ENCODE assay signal across 29 cellular contexts in the genomic region with DNA sequence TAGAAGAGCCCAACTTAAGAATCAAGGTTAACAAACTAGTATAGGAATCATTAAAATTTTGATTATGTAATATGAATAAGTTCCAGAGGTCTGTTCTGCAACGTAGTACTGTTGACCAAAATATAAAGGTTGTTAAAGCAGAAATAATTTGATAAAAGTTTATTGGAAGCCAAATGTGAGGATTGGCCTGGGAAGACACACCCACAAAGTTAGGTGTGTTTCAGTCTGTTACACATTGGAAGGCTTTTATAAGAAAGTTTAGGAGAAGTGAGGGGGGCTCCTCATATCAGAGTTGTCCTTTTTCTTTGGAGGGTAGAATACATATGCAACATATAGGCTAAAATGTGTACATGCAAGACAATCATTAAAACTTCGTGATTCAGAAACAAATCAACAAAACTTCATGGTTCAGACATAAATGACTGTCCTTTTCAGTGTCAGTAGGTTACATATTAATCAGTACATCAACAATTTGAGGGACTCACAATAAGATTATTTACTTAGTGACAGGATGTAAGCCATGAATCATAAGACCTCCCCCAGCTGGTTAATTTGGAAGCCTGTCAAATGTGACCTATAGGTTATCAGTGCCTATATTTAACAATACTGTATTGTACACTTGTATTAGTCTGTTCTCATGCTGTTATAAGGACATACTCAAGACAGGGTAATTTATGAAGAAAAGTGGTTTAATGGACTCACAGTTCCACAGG.
DNase-seq lines count a peak whose midpoint lies in the region; ATAC-seq and TF ChIP-seq lines count a peak whose summit lies in the region.
"Had no signal": no experiment of that assay in that cellular context is flagged by ENCODE, and none has a peak within 500 bp of the region (broad histone marks: within the 10 kb centered on the region; RNA-seq: fewer than 3 reads in every experiment).

No MANE protein-coding gene starts in this region.

- H3K4me1 ChIP-seq in mucosa of descending colon (ENCODE audit: low read depth) = peaks cover 6% of the 10 kb centered on the region
- H3K4me1 ChIP-seq: esophagus squamous epithelium, Peyer's patch, vagina had no signal

- H3K27ac ChIP-seq in brain microvascular endothelial cell = no peak overlapping the region
- H3K27ac ChIP-seq: coronary artery, esophagus squamous epithelium, KMS-11, Peyer's patch, vagina had no signal

- H3K36me3 ChIP-seq in brain microvascular endothelial cell (replicated peaks) = no peaks in the 10 kb centered on the region
- no peaks in the 10 kb centered on the region for H3K36me3 ChIP-seq in mucosa of descending colon (ENCODE audit: low read depth)
- H3K36me3 ChIP-seq: esophagus squamous epithelium, Peyer's patch, vagina had no signal

- no peaks in the 10 kb centered on the region for H3K27me3 ChIP-seq in brain microvascular endothelial cell (replicated peaks)
- H3K27me3 ChIP-seq: esophagus squamous epithelium, Peyer's patch, vagina had no signal

- TF ChIP-seq CTCF in brain microvascular endothelial cell (IDR thresholded peaks at IDR 0.05; ENCODE audit: low read depth, low read length, missing control alignments) (no peak), mucosa of descending colon (IDR thresholded peaks at IDR 0.05) (no peak), WTC11 (IDR thresholded peaks at IDR 0.05) (no peak)

- intact Hi-C loops in mucosa of descending colon (cut with DNase I, micrococcal nuclease) (no loop called here), cardiac septum (cut with DNase I) (no loop called here)

- H3K27ac Mint-ChIP-seq in activated naive CD4-positive, alpha-beta T cell treated with anti-CD3 and anti-CD28 coated beads, Interleukin-2, amount 10 ng/mL, durations not matched to agents 7 days and 5 days = no peak overlapping the region
- no peak overlapping the region for H3K27ac Mint-ChIP-seq in WTC11
- H3K27ac Mint-ChIP-seq: activated B cell treated with CpG ODN at 0.5 μM for 24 hours; activated naive CD4-positive, alpha-beta T cell treated with anti-CD3 and anti-CD28 coated beads, Interleukin-2, amount 50 U/mL, for 24 hours; activated T-helper 1 cell treated with anti-CD3 and anti-CD28 coated beads, Interleukin-12 subunit alpha, Interleukin-12 subunit beta, Interleukin-2, Interleukin-4 antibody, amounts not matched to agents 30 ng/mL and 10 ng/mL and 1 ng/mL, durations not matched to agents 14 hours and 24 hours and 36 hours; B cell; CD8-positive, alpha-beta memory T cell; mesothelial cell of epicardium; naive thymus-derived CD8-positive, alpha-beta T cell; stimulated activated naive CD8-positive, alpha-beta T cell treated with anti-CD3 and anti-CD28 coated beads, Interleukin-15, amount 100 ng/mL, for 72 hours had no signal

- POLR2A ChIA-PET in WTC11 (lab: Charles Lee) = no interaction called here

- in situ Hi-C loops in brain microvascular endothelial cell (cut with HindIII; ENCODE audit: low pct_ligation_motif_present, low sequenced_read_pairs) = no loop called here

- H3K9me3 ChIP-seq in mucosa of descending colon = peaks cover 18% of the 10 kb centered on the region
- H3K9me3 ChIP-seq: vagina had no signal

- DNase-seq in COLO668 (lab: John Stamatoyannopoulos, UW; ENCODE audit: unreplicated experiment) (peak; percentile 34), brain microvascular endothelial cell (peak; percentile 55), mucosa of descending colon (peak in 1 of 3 donors; percentile 30), left lobe of liver (ENCODE audit: low spot score) (no peak), WTC11 (ENCODE audit: low spot score) (no peak), cardiac septum (ENCODE audit: low spot score) (no peak)
- no peak for DNase-seq in activated naive CD4-positive, alpha-beta T cell treated with anti-CD3 and anti-CD28 coated beads, Interleukin-2, amount 10 ng/mL, durations not matched to agents 7 days and 5 days
- DNase-seq: activated B cell treated with CpG ODN at 0.5 μM for 24 hours; activated CD4-positive, alpha-beta T cell treated with anti-CD3 and anti-CD28 coated beads, Interleukin-2, amount 50 U/mL, for 48 hours; activated CD8-positive, alpha-beta memory T cell treated with anti-CD3 and anti-CD28 coated beads, Interleukin-2, amount 50 U/mL, for 4 hours; amygdala; CD8-positive, alpha-beta memory T cell; DMS79 treated with DMSO at 0.1 percent for 48 hours; esophagus squamous epithelium; H7; naive thymus-derived CD8-positive, alpha-beta T cell; NCI-H1436 treated with DMSO at 0.1 percent for 48 hours; NCI-H524 treated with DMSO at 0.1 percent for 48 hours; nucleus accumbens; Peyer's patch; stimulated activated naive CD8-positive, alpha-beta T cell treated with anti-CD3 and anti-CD28 coated beads, Interleukin-15, amount 100 ng/mL, for 72 hours had no signal

- H3K4me3 ChIP-seq in brain microvascular endothelial cell (ENCODE audit: low read depth, low read length) = no peak overlapping the region
- H3K4me3 ChIP-seq in mucosa of descending colon = no peak overlapping the region
- H3K4me3 ChIP-seq: coronary artery, esophagus squamous epithelium, Peyer's patch, vagina had no signal

- peak; percentile 55 for ATAC-seq in HG03460 (IDR thresholded peaks at IDR 0.05; ENCODE audit: unreplicated experiment)
- ATAC-seq in mucosa of descending colon = peak; percentile 93
- ATAC-seq in left lobe of liver = no peak
- no peak for ATAC-seq in WTC11
- ATAC-seq: naive thymus-derived CD8-positive, alpha-beta T cell; stimulated activated naive CD8-positive, alpha-beta T cell treated with anti-CD3 and anti-CD28 coated beads, Interleukin-15, amount 100 ng/mL, for 72 hours had no signal

- no peaks in the 10 kb centered on the region for H3K27me3 Mint-ChIP-seq in activated naive CD4-positive, alpha-beta T cell treated with anti-CD3 and anti-CD28 coated beads, Interleukin-2, amount 10 ng/mL, durations not matched to agents 7 days and 5 days
- 0 out of 2 replicates have a peak, but pooled peaks cover 3% of the 10 kb centered on the region for H3K27me3 Mint-ChIP-seq in WTC11 (ENCODE audit: low read depth)
- H3K27me3 Mint-ChIP-seq: activated B cell treated with CpG ODN at 0.5 μM for 24 hours; activated naive CD4-positive, alpha-beta T cell treated with anti-CD3 and anti-CD28 coated beads, Interleukin-2, amount 50 U/mL, for 24 hours; B cell; naive thymus-derived CD8-positive, alpha-beta T cell; stimulated activated naive CD8-positive, alpha-beta T cell treated with anti-CD3 and anti-CD28 coated beads, Interleukin-15, amount 100 ng/mL, for 72 hours had no signal

- CTCF ChIA-PET in activated naive CD4-positive, alpha-beta T cell treated with anti-CD3 and anti-CD28 coated beads, Interleukin-2, amount 10 ng/mL, durations not matched to agents 7 days and 5 days (lab: Charles Lee) = no interaction called here
- CTCF ChIA-PET in WTC11 (lab: Charles Lee) = no interaction called here

- peaks cover 37% of the 10 kb centered on the region for H3K36me3 Mint-ChIP-seq in activated naive CD4-positive, alpha-beta T cell treated with anti-CD3 and anti-CD28 coated beads, Interleukin-2, amount 10 ng/mL, durations not matched to agents 7 days and 5 days
- peaks cover 34% of the 10 kb centered on the region for H3K36me3 Mint-ChIP-seq in WTC11

- no peak overlapping the region for H3K4me3 Mint-ChIP-seq in activated naive CD4-positive, alpha-beta T cell treated with anti-CD3 and anti-CD28 coated beads, Interleukin-2, amount 10 ng/mL, durations not matched to agents 7 days and 5 days
- H3K4me3 Mint-ChIP-seq in WTC11 = no peak overlapping the region
- H3K4me3 Mint-ChIP-seq: activated B cell treated with CpG ODN at 0.5 μM for 24 hours; activated naive CD4-positive, alpha-beta T cell treated with anti-CD3 and anti-CD28 coated beads, Interleukin-2, amount 50 U/mL, for 24 hours; activated T-helper 1 cell treated with anti-CD3 and anti-CD28 coated beads, Interleukin-12 subunit alpha, Interleukin-12 subunit beta, Interleukin-2, Interleukin-4 antibody, amounts not matched to agents 30 ng/mL and 10 ng/mL and 1 ng/mL, durations not matched to agents 14 hours and 24 hours and 36 hours; B cell; CD8-positive, alpha-beta memory T cell; mesothelial cell of epicardium; naive thymus-derived CD8-positive, alpha-beta T cell; stimulated activated naive CD8-positive, alpha-beta T cell treated with anti-CD3 and anti-CD28 coated beads, Interleukin-15, amount 100 ng/mL, for 72 hours had no signal

- peaks cover 46% of the 10 kb centered on the region for H3K9me3 Mint-ChIP-seq in activated naive CD4-positive, alpha-beta T cell treated with anti-CD3 and anti-CD28 coated beads, Interleukin-2, amount 10 ng/mL, durations not matched to agents 7 days and 5 days
- peaks cover 52% of the 10 kb centered on the region for H3K9me3 Mint-ChIP-seq in WTC11

- H3K4me1 Mint-ChIP-seq in activated naive CD4-positive, alpha-beta T cell treated with anti-CD3 and anti-CD28 coated beads, Interleukin-2, amount 10 ng/mL, durations not matched to agents 7 days and 5 days = peaks cover 18% of the 10 kb centered on the region
- no peaks in the 10 kb centered on the region for H3K4me1 Mint-ChIP-seq in WTC11
- H3K4me1 Mint-ChIP-seq: activated B cell treated with CpG ODN at 0.5 μM for 24 hours, B cell had no signal

TF ChIP-seq in WTC11, 78 proteins besides CTCF, POLR2A, EP300 and RAD21:
- no peak for TF ChIP-seq KAT7 (CRISPR knock-in tag; IDR thresholded peaks at IDR 0.05; ENCODE audit: borderline replicate concordance)
- TF ChIP-seq ZNF121 (CRISPR knock-in tag; IDR thresholded peaks at IDR 0.05) = no peak
- TF ChIP-seq, protein P1, sequence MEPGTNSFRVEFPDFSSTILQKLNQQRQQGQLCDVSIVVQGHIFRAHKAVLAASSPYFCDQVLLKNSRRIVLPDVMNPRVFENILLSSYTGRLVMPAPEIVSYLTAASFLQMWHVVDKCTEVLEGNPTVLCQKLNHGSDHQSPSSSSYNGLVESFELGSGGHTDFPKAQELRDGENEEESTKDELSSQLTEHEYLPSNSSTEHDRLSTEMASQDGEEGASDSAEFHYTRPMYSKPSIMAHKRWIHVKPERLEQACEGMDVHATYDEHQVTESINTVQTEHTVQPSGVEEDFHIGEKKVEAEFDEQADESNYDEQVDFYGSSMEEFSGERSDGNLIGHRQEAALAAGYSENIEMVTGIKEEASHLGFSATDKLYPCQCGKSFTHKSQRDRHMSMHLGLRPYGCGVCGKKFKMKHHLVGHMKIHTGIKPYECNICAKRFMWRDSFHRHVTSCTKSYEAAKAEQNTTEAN (CRISPR knock-in tag; IDR thresholded peaks at IDR 0.05) = no peak
- no peak for TF ChIP-seq IRF2 (CRISPR knock-in tag; IDR thresholded peaks at IDR 0.05; ENCODE audit: borderline replicate concordance, low read depth)
- TF ChIP-seq, protein P2, sequence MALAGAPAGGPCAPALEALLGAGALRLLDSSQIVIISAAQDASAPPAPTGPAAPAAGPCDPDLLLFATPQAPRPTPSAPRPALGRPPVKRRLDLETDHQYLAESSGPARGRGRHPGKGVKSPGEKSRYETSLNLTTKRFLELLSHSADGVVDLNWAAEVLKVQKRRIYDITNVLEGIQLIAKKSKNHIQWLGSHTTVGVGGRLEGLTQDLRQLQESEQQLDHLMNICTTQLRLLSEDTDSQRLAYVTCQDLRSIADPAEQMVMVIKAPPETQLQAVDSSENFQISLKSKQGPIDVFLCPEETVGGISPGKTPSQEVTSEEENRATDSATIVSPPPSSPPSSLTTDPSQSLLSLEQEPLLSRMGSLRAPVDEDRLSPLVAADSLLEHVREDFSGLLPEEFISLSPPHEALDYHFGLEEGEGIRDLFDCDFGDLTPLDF (CRISPR knock-in tag; IDR thresholded peaks at IDR 0.05) = no peak

Comparison
In these comparisons a context has a peak if more than half of its experiments do, and no peak if none do; other contexts are left out.
1. DNase-seq: peak in COLO668 (single experiment) and brain microvascular endothelial cell (single experiment); none in activated naive CD4-positive, alpha-beta T cell treated with anti-CD3 and anti-CD28 coated beads, Interleukin-2, amount 10 ng/mL, durations not matched to agents 7 days and 5 days (single experiment), left lobe of liver (single experiment), WTC11 (single experiment) and cardiac septum (single experiment).
2. ATAC-seq: peak in HG03460 (single experiment) and mucosa of descending colon (single experiment); none in left lobe of liver (single experiment) and WTC11 (single experiment).